9 cellular contexts compared by ENCODE assay signal in the genomic region with DNA sequence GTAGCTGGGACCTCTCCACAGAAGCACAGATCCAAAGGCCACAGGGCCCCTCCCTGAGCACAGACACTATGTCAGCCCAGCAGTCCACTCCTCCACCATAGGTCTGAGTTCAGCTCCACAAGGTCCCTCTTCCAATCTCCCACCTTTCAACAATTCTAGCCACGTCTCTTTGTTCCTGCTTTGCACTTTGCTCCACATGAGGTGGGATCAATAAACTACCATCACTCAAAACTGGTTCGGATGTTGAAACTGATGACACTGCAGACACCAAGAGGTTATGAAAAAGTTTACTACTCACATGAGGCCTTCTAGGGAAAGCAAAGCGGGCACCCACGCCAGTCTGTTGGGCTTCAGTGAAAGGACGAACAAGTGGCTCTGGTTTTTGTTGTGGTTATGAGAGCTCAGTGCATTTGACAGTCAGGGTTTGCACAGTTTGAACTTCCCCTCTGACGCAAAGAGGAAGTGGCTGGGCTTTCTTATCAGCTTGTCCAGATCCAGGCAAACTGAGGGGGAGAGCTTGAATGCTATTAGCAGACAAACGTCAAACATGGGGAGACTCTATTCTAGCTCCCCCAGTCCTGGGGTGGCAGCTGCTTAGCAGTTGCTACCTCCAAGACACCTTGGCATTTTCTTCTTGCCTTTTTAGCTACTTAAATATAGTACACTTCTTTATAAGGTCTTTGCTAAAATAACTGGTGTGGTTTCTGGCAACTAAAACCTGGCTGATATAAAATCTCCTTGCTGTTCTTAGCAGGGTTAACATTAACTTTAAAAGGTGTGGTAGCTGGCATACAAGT. TPM values are rescaled to one million over a fixed set of nuclear protein-coding genes. Genes with fewer than 3 reads are reported as not detected.
DNase-seq lines count a peak whose midpoint lies in the region; TF ChIP-seq lines count a peak whose summit lies in the region.
"Had no signal": no experiment of that assay in that cellular context is flagged by ENCODE, and none has a peak within 500 bp of the region (broad histone marks: within the 10 kb centered on the region; RNA-seq: fewer than 3 reads in every experiment).

No MANE protein-coding gene starts in this region.

- no peak overlapping the region for H2BK15ac ChIP-seq in H9 (ENCODE audit: low read depth, low read length)

- no peak overlapping the region for H3K18ac ChIP-seq in H9 (ENCODE audit: insufficient read length, low read depth, low read length)

- peaks cover 0 to 2% of the 10 kb centered on the region in 2 donors for H3K36me3 ChIP-seq in esophagus (ENCODE audit: control insufficient read depth in 2 of 2, insufficient read depth in 2 of 2, low read length in 1 of 2)
- H3K36me3 ChIP-seq in ovary, result no peaks in the 10 kb centered on the region
- no peaks in the 10 kb centered on the region for H3K36me3 ChIP-seq in testis (ENCODE audit: low read depth, missing control alignments)

- H2BK120ac ChIP-seq in H9 (ENCODE audit: low read depth, low read length, poor library complexity, severe bottlenecking), result no peak overlapping the region

- CTCF ChIA-PET in activated CD4-positive, alpha-beta memory T cell treated with anti-CD3 and anti-CD28 coated beads, Interleukin-2, amount 10 ng/mL, durations not matched to agents 7 days and 5 days (lab: Charles Lee), result no interaction called here

- no peak overlapping the region for H2BK5ac ChIP-seq in H9 (ENCODE audit: insufficient read length, low read length)

- H3K4ac ChIP-seq in H9 (ENCODE audit: low read depth, low read length), result no peak overlapping the region

- peaks cover 4% of the 10 kb centered on the region for H3K9me3 Mint-ChIP-seq in activated CD4-positive, alpha-beta memory T cell treated with anti-CD3 and anti-CD28 coated beads, Interleukin-2, amount 10 ng/mL, durations not matched to agents 7 days and 5 days
- H3K9me3 Mint-ChIP-seq in H9, result no peaks in the 10 kb centered on the region

- H3K14ac ChIP-seq in H9 (ENCODE audit: insufficient read depth, low read length), result no peak overlapping the region

- H3K56ac ChIP-seq in H9 (ENCODE audit: insufficient read length, low read depth, low read length), result no peak overlapping the region

- no peaks in the 10 kb centered on the region for H3K79me2 ChIP-seq in H9 (ENCODE audit: insufficient read depth, low read length)

- H4K5ac ChIP-seq in H9 (ENCODE audit: insufficient read length, low read depth, low read length), result no peak overlapping the region

- H3K9ac ChIP-seq in H9 (ENCODE audit: extremely low read depth, insufficient read length, low read length), result no peak overlapping the region

- TF ChIP-seq POLR2A in ovary (IDR thresholded peaks at IDR 0.05), result peak; percentile 13
- TF ChIP-seq POLR2A in testis (IDR thresholded peaks at IDR 0.05), result no peak

- POLR2A ChIA-PET in activated CD4-positive, alpha-beta memory T cell treated with anti-CD3 and anti-CD28 coated beads, Interleukin-2, amount 10 ng/mL, durations not matched to agents 7 days and 5 days (lab: Charles Lee), result interaction anchor here (0.5 to 1.8 kb wide), 7 partner anchors 13 to 562 kb away, joined by 3 to 19 read pairs (median 5); partner anchors contain the start of genes KIAA1143, KIF15, TCAIM and ZNF445

- H3K27ac ChIP-seq in esophagus (ENCODE audit: low read depth in 2 of 2, low read length in 1 of 2) (peak overlapping the region; percentile 53 to 56), ovary (peak overlapping the region; percentile 2 to 52), testis (peak overlapping the region; percentile 81 to 84), H9 (ENCODE audit: insufficient read length, low read depth, low read length) (no peak overlapping the region)
- H3K27ac ChIP-seq: A549 had no signal

- no peak overlapping the region for H2AK5ac ChIP-seq in H9 (ENCODE audit: insufficient read length, low read length)

- WGBS in esophagus, 2 donors, result 36 to 53% methylated on average over 7 of the region's 7 CpGs
- WGBS in ovary, 3 donors, result 32 to 47% (median 39%) methylated on average over 7 of the region's 7 CpGs
- WGBS in testis, 2 donors, result 32 to 55% methylated on average over 6 to 7 of the region's 7 CpGs
- WGBS in H9 (ENCODE audit: extremely low coverage, insufficient read length, low lambda C conversion rate), result no CpG with 5 or more reads among the region's 7 CpGs

- no peak overlapping the region for H3T11ph ChIP-seq in H9 (ENCODE audit: low read length)

- no peak overlapping the region for H2BK12ac ChIP-seq in H9 (ENCODE audit: insufficient read length, low read depth, low read length)

- no peak for TF ChIP-seq CTCF in ovary (IDR thresholded peaks at IDR 0.05)
- no peak for TF ChIP-seq CTCF in testis (IDR thresholded peaks at IDR 0.05)
- TF ChIP-seq CTCF in H9 (conservative IDR thresholded peaks at IDR 0.05), result no peak

- H3K4me1 Mint-ChIP-seq in activated CD4-positive, alpha-beta memory T cell treated with anti-CD3 and anti-CD28 coated beads, Interleukin-2, amount 10 ng/mL, durations not matched to agents 7 days and 5 days, result peaks cover 36% of the 10 kb centered on the region
- peaks cover 6% of the 10 kb centered on the region in 2 experiments for H3K4me1 Mint-ChIP-seq in H9

- H3K4me3 ChIP-seq in esophagus (ENCODE audit: low read depth in 1 of 2, low read length in 2 of 2) (no peak overlapping the region), ovary (no peak overlapping the region), testis (no peak overlapping the region)
- H3K4me3 ChIP-seq: A549 had no signal

- H3K9me3 ChIP-seq in esophagus (ENCODE audit: control insufficient read depth in 2 of 2, insufficient read depth in 1 of 2, low read depth in 1 of 2, low read length in 1 of 2) (no peaks in the 10 kb centered on the region), ovary (no peaks in the 10 kb centered on the region), testis (no peaks in the 10 kb centered on the region), H9 (ENCODE audit: control insufficient read depth, low read depth, low read length) (no peaks in the 10 kb centered on the region)

- no peaks in the 10 kb centered on the region for H3K79me1 ChIP-seq in H9 (ENCODE audit: insufficient read depth, low read depth, low read length, poor library complexity, severe bottlenecking)

- H3K36me3 Mint-ChIP-seq in activated CD4-positive, alpha-beta memory T cell treated with anti-CD3 and anti-CD28 coated beads, Interleukin-2, amount 10 ng/mL, durations not matched to agents 7 days and 5 days (ENCODE audit: low read depth), result peaks cover 41% of the 10 kb centered on the region
- H3K36me3 Mint-ChIP-seq in H9 (ENCODE audit: insufficient read depth in 1 of 3, low read depth in 3 of 3), result peaks cover 18 to 29% (median 28%) of the 10 kb centered on the region in 3 experiments

- no peak overlapping the region for H3K4me2 ChIP-seq in H9 (ENCODE audit: insufficient read depth, insufficient read length, low read length)
- H3K4me2 ChIP-seq: A549 had no signal

- no peak overlapping the region for H2AFZ ChIP-seq in H9 (ENCODE audit: low read length)

- no peak overlapping the region for H3K4me3 Mint-ChIP-seq in activated CD4-positive, alpha-beta memory T cell treated with anti-CD3 and anti-CD28 coated beads, Interleukin-2, amount 10 ng/mL, durations not matched to agents 7 days and 5 days
- no peak overlapping the region for H3K4me3 Mint-ChIP-seq in H9

- H3K27ac Mint-ChIP-seq in activated CD4-positive, alpha-beta memory T cell treated with anti-CD3 and anti-CD28 coated beads, Interleukin-2, amount 10 ng/mL, durations not matched to agents 7 days and 5 days, result peak overlapping the region; percentile 84
- peak overlapping the region in 1 of 3 experiments; percentile 78; a peak in 3 of 7 replicates for H3K27ac Mint-ChIP-seq in H9

- no peak for TF ChIP-seq EP300 in ovary (IDR thresholded peaks at IDR 0.05)

- intact Hi-C loops in ovary (cut with DNase I) (no loop called here), testis (cut with DNase I; ENCODE audit: low total_unique reads) (no loop called here)

- no peaks in the 10 kb centered on the region for H3K23me2 ChIP-seq in H9 (ENCODE audit: insufficient read length, low read depth, low read length, poor library complexity, severe bottlenecking)

- peak; percentile 39 for DNase-seq in activated gamma-delta T cell treated with Interleukin-2 at 50 U/mL for 16 hours
- no peak for DNase-seq in activated gamma-delta T cell (lab: John Stamatoyannopoulos, UW)
- DNase-seq in HUDEP-2 (lab: John Stamatoyannopoulos, UW; ENCODE audit: unreplicated experiment in 76 of 76), result peak in 74 of 76 experiments; percentile 27 to 96 (median 83)
- DNase-seq in activated CD4-positive, alpha-beta memory T cell treated with anti-CD3 and anti-CD28 coated beads, Interleukin-2, amount 10 ng/mL, durations not matched to agents 7 days and 5 days, result peak; percentile 80
- peak in 4 of 5 donors; percentile 33 to 56 (median 48) for DNase-seq in ovary
- DNase-seq in testis, result peak; percentile 80
- DNase-seq in H9, result no peak

- no peaks in the 10 kb centered on the region for H3K27me3 Mint-ChIP-seq in activated CD4-positive, alpha-beta memory T cell treated with anti-CD3 and anti-CD28 coated beads, Interleukin-2, amount 10 ng/mL, durations not matched to agents 7 days and 5 days
- no peaks in the 10 kb centered on the region for H3K27me3 Mint-ChIP-seq in H9 (ENCODE audit: low read depth)

- no peaks in the 10 kb centered on the region for H3K27me3 ChIP-seq in esophagus (ENCODE audit: control insufficient read depth in 1 of 2, insufficient read depth in 2 of 2, low read length in 2 of 2)
- H3K27me3 ChIP-seq in ovary, result no peaks in the 10 kb centered on the region
- H3K27me3 ChIP-seq in testis, result no peaks in the 10 kb centered on the region
- H3K27me3 ChIP-seq in H9 (ENCODE audit: insufficient read depth, low read length), result no peaks in the 10 kb centered on the region

- H4K8ac ChIP-seq in H9 (replicated peaks; ENCODE audit: insufficient read length, low read depth, low read length), result no peak overlapping the region

- H3K4me1 ChIP-seq in esophagus (ENCODE audit: control insufficient read depth in 2 of 2, insufficient read depth in 2 of 2, low read length in 1 of 2) (no peaks in the 10 kb centered on the region), ovary (ENCODE audit: insufficient read depth) (no peaks in the 10 kb centered on the region), testis (peaks cover 28% of the 10 kb centered on the region), H9 (ENCODE audit: insufficient read depth, low read length) (no peaks in the 10 kb centered on the region)
- H3K4me1 ChIP-seq: A549 had no signal

- H4K91ac ChIP-seq in H9 (ENCODE audit: insufficient read length, low read depth, low read length), result no peak overlapping the region

- no peak overlapping the region for H2BK20ac ChIP-seq in H9 (ENCODE audit: low read depth, low read length, poor library complexity, severe bottlenecking)

- H3K23ac ChIP-seq in H9 (ENCODE audit: insufficient read length, low read depth, low read length), result no peak overlapping the region

- no peaks in the 10 kb centered on the region for H4K20me1 ChIP-seq in H9 (ENCODE audit: control insufficient read depth, insufficient read depth, insufficient read length)

RNA-seq across cellular contexts. Expression of gene ZNF445, which starts 37.8 kb away (rescaled TPM):
- 10 to 100 TPM; 17.8 to 19.6 TPM for total RNA-seq in activated CD4-positive, alpha-beta memory T cell treated with anti-CD3 and anti-CD28 coated beads, Interleukin-2, amount 10 ng/mL, durations not matched to agents 7 days and 5 days
- polyA plus RNA-seq in esophagus, result 1 to 10 TPM; 1.4 to 3.2 TPM
- 10 to 100 TPM in 5 of 7 donors, 1 to 10 TPM in 2; 5.2 to 30.3 (median 25.9) TPM for total RNA-seq in ovary
- polyA plus RNA-seq in ovary, result 10 to 100 TPM in 1 of 2 donors, 1 to 10 TPM in 1; 6.7 to 11.6 TPM
- total RNA-seq in testis, result 10 to 100 TPM; 15.0 to 15.8 TPM
- 8.5 TPM for polyA plus RNA-seq in testis (ENCODE audit: insufficient read depth, low read depth, low replicate concordance)
- total RNA-seq in H9 (2021), result 24.8 and 26.0 TPM in 2 replicates

Comparison
In these comparisons a context has a peak if more than half of its experiments do, and no peak if none do; other contexts are left out.
1. DNase-seq: peak in activated gamma-delta T cell treated with Interleukin-2 at 50 U/mL for 16 hours (single experiment), HUDEP-2 (74 of 76), activated CD4-positive, alpha-beta memory T cell treated with anti-CD3 and anti-CD28 coated beads, Interleukin-2, amount 10 ng/mL, durations not matched to agents 7 days and 5 days (single experiment), ovary (4 of 5) and testis (single experiment); none in activated gamma-delta T cell (single experiment) and H9 (single experiment).